7 cellular contexts compared by ENCODE assay signal in genomic region chr13:75258159-75258782, GRCh38.
DNase-seq lines count a peak whose midpoint lies in the region; ATAC-seq, FAIRE-seq and TF ChIP-seq lines count a peak whose summit lies in the region.

No MANE protein-coding gene starts in this region.

- no peak overlapping the region for H3K23ac ChIP-seq in neuronal stem cell (ENCODE audit: low read depth, low read length, poor library complexity)

- H3K79me1 ChIP-seq in neuronal stem cell (ENCODE audit: low read depth, low read length): no peaks in the 10 kb centered on the region

- H2BK120ac ChIP-seq in neuronal stem cell (ENCODE audit: low read depth, low read length): no peak overlapping the region

- H3K4me3 ChIP-seq in NT2/D1 (ENCODE audit: insufficient read length, low read depth) (no peak overlapping the region), endothelial cell of umbilical vein (replicated peaks in 1 of 3; ENCODE audit: insufficient read depth in 1 of 3, low read depth in 1 of 3, low read length in 3 of 3) (no peak overlapping the region), neuronal stem cell (ENCODE audit: low read length in 2 of 2) (no peak overlapping the region)

- TF ChIP-seq POLR2A in endothelial cell of umbilical vein (IDR thresholded peaks at IDR 0.05; ENCODE audit: low read depth, low read length): no peak

- H3K9me1 ChIP-seq in endothelial cell of umbilical vein (replicated peaks; ENCODE audit: control insufficient read depth, extremely low read depth, insufficient read depth, low read length): no peaks in the 10 kb centered on the region

- H2AFZ ChIP-seq in endothelial cell of umbilical vein (ENCODE audit: low read depth, low read length) (no peak overlapping the region), neuronal stem cell (ENCODE audit: low read length) (no peak overlapping the region)

- H3K9ac ChIP-seq in NT2/D1 (ENCODE audit: insufficient read length, low read depth) (no peak overlapping the region), endothelial cell of umbilical vein (replicated peaks; ENCODE audit: extremely low read depth, insufficient read depth, low read length) (no peak overlapping the region), neuronal stem cell (ENCODE audit: low read depth, low read length, poor library complexity) (no peak overlapping the region)

- H3K14ac ChIP-seq in neuronal stem cell (ENCODE audit: low read length): no peak overlapping the region

- no peak overlapping the region for H2BK15ac ChIP-seq in neuronal stem cell (ENCODE audit: low read length)

- no peaks in the 10 kb centered on the region for H3K79me2 ChIP-seq in endothelial cell of umbilical vein (ENCODE audit: control insufficient read depth, insufficient read depth, low read length)

- no peak overlapping the region for H2BK12ac ChIP-seq in neuronal stem cell (ENCODE audit: low read length)

- no TSS peak for BruUV-seq in endothelial cell of umbilical vein (replicated peaks; lab: Mats Ljungman, UMichigan)

- H3K9me3 ChIP-seq in NT2/D1 (ENCODE audit: insufficient read depth, low read length) (no peaks in the 10 kb centered on the region), endothelial cell of umbilical vein (replicated peaks; ENCODE audit: control insufficient read depth, insufficient read depth, low read length) (no peaks in the 10 kb centered on the region), neuronal stem cell (replicated peaks in 1 of 2; ENCODE audit: control insufficient read depth in 2 of 2, insufficient read depth in 1 of 2, low read depth in 1 of 2, low read length in 2 of 2) (no peaks in the 10 kb centered on the region)

- dilution Hi-C loops in endothelial cell of umbilical vein (cut with MboI; ENCODE audit: extremely low pct_ligation_motif_present, low sequenced_read_pairs): no loop called here

- no peak overlapping the region for H3K18ac ChIP-seq in neuronal stem cell (ENCODE audit: low read length)

- intact Hi-C loops in endothelial cell of umbilical vein (cut with micrococcal nuclease): loop anchor here (1.0 to 5.0 kb wide), 4 partner anchors 971 to 1503 kb away; no protein-coding TSS in a partner anchor

- POLR2A ChIA-PET in GM10248 (lab: Yijun Ruan, JAX): no interaction called here
- POLR2A ChIA-PET in endothelial cell of umbilical vein (lab: Charles Lee): no interaction called here

- no CpG with 5 or more reads among the region's 3 CpGs for WGBS in neuronal stem cell (ENCODE audit: extremely low coverage in 2 of 2, insufficient read length in 2 of 2, insufficient replicate concordance in 1 of 2), 2 donors

- peak; percentile 84 for FAIRE-seq in endothelial cell of umbilical vein (lab: Jason Lieb, UNC)

- H3K36me3 ChIP-seq in NT2/D1 (ENCODE audit: insufficient read depth, insufficient read length, low read length): no peaks in the 10 kb centered on the region
- no peaks in the 10 kb centered on the region for H3K36me3 ChIP-seq in endothelial cell of umbilical vein (ENCODE audit: control insufficient read depth in 2 of 2, extremely low read depth in 1 of 2, insufficient read depth in 2 of 2, low read length in 2 of 2)
- no peaks in the 10 kb centered on the region for H3K36me3 ChIP-seq in neuronal stem cell (replicated peaks in 1 of 2; ENCODE audit: control insufficient read depth in 2 of 2, insufficient read depth in 2 of 2, low read length in 2 of 2)

- TF ChIP-seq CTCF in GM10248 (IDR thresholded peaks at IDR 0.05; ENCODE audit: control extremely low read depth, extremely low read depth, low read depth, missing control alignments) (peak; percentile 38), endothelial cell of umbilical vein (IDR thresholded peaks at IDR 0.05; ENCODE audit: extremely low read depth in 1 of 2, insufficient read depth in 1 of 2, low read depth in 1 of 2, low read length in 2 of 2) (peak; percentile 35 to 37)

- no peak overlapping the region for H3K27ac ChIP-seq in endothelial cell of umbilical vein (ENCODE audit: insufficient read depth, low read depth, low read length)
- no peak overlapping the region for H3K27ac ChIP-seq in neuronal stem cell (replicated peaks; ENCODE audit: low read length)

- H4K8ac ChIP-seq in neuronal stem cell (ENCODE audit: low read depth, low read length): no peak overlapping the region

- no peak overlapping the region for H3K4ac ChIP-seq in neuronal stem cell (ENCODE audit: low read length)

- H4K91ac ChIP-seq in neuronal stem cell (ENCODE audit: low read depth, low read length, poor library complexity): no peak overlapping the region

- no peaks in the 10 kb centered on the region for H3K27me3 ChIP-seq in NT2/D1 (ENCODE audit: insufficient read depth, insufficient read length)
- peaks cover 13 to 33% of the 10 kb centered on the region in 2 experiments for H3K27me3 ChIP-seq in endothelial cell of umbilical vein (ENCODE audit: control insufficient read depth in 2 of 2, insufficient read depth in 2 of 2, low read length in 2 of 2)
- no peaks in the 10 kb centered on the region for H3K27me3 ChIP-seq in neuronal stem cell (ENCODE audit: control insufficient read depth in 3 of 3, insufficient read depth in 3 of 3, low read depth in 1 of 3, low read length in 3 of 3)

- CTCF ChIA-PET in GM10248 (lab: Yijun Ruan, JAX): interaction anchor here (1.0 to 1.6 kb wide), 9 partner anchors 10 to 47 kb away, joined by 3 to 4 read pairs (median 3); no protein-coding TSS in a partner anchor
- CTCF ChIA-PET in endothelial cell of umbilical vein (lab: Charles Lee): interaction anchor here (0.6 to 2.6 kb wide), 22 partner anchors 11 to 1932 kb away, joined by 3 to 25 read pairs (median 3); no protein-coding TSS in a partner anchor

- H3K4me1 ChIP-seq in NT2/D1 (ENCODE audit: insufficient read depth, insufficient read length) (no peaks in the 10 kb centered on the region), endothelial cell of umbilical vein (ENCODE audit: control insufficient read depth, extremely low read depth, insufficient read depth, low read length) (no peaks in the 10 kb centered on the region), neuronal stem cell (ENCODE audit: control insufficient read depth in 2 of 2, insufficient read depth in 1 of 2, low read depth in 1 of 2, low read length in 2 of 2) (no peaks in the 10 kb centered on the region)

- no peak overlapping the region for H2BK5ac ChIP-seq in neuronal stem cell (ENCODE audit: low read length)

- peak; percentile 53 for ATAC-seq in HG03103 (IDR thresholded peaks at IDR 0.05; ENCODE audit: low read depth, unreplicated experiment)

- H3K4me2 ChIP-seq in endothelial cell of umbilical vein (ENCODE audit: insufficient read depth, low read length) (no peak overlapping the region), neuronal stem cell (ENCODE audit: insufficient read depth, low read length, poor library complexity, severe bottlenecking) (no peak overlapping the region)

- no peaks in the 10 kb centered on the region for H4K20me1 ChIP-seq in endothelial cell of umbilical vein (replicated peaks; ENCODE audit: control insufficient read depth, extremely low read depth, insufficient read depth, low read length)

- no peak for DNase-seq in GM10248 (ENCODE audit: extremely low spot score)
- DNase-seq in NT2/D1 (ENCODE audit: low read depth, low spot score): peak; percentile 22
- DNase-seq in endothelial cell of umbilical vein (ENCODE audit: low read depth, low spot score): peak; percentile 65
- peak; percentile 48 for DNase-seq in neuronal stem cell (ENCODE audit: low spot score)
- no peak for DNase-seq in stimulated activated CD4-positive, alpha-beta T cell treated with anti-CD3 and anti-CD28 coated beads, Interleukin-2, amount 100 ng/mL, for 24 hours
- no peak for DNase-seq in HuH-7.5 (ENCODE audit: low spot score)

- H2AK5ac ChIP-seq in neuronal stem cell (ENCODE audit: low read depth, low read length): no peak overlapping the region

TF ChIP-seq in endothelial cell of umbilical vein, 7 proteins besides CTCF, POLR2A, EP300 and RAD21:
- TF ChIP-seq GATA2 (IDR thresholded peaks at IDR 0.05; ENCODE audit: insufficient read depth, insufficient read length, low read depth, low read length) (no peak), POLR2AphosphoS5 (IDR thresholded peaks at IDR 0.05; ENCODE audit: insufficient read depth, low read depth, low read length) (no peak), EZH2 (IDR thresholded peaks at IDR 0.05; ENCODE audit: borderline replicate concordance, low read depth, low read length, severe bottlenecking) (no peak), FOS (IDR thresholded peaks at IDR 0.05; ENCODE audit: borderline replicate concordance, insufficient read depth, low read length) (no peak), MYC (IDR thresholded peaks at IDR 0.05; ENCODE audit: low read depth, low read length) (no peak), JUN (IDR thresholded peaks at IDR 0.05; ENCODE audit: borderline replicate concordance, insufficient read depth, insufficient read length, low read depth) (no peak)
- TF ChIP-seq, protein P1, sequence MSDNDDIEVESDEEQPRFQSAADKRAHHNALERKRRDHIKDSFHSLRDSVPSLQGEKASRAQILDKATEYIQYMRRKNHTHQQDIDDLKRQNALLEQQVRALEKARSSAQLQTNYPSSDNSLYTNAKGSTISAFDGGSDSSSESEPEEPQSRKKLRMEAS (IDR thresholded peaks at IDR 0.05; ENCODE audit: insufficient read depth, insufficient read length): no peak
TF ChIP-seq in endothelial cell of umbilical vein: peak in this region for 0.

Comparison
In these comparisons a context has a peak if more than half of its experiments do, and no peak if none do; other contexts are left out.
1. DNase-seq: peak in NT2/D1 (single experiment), endothelial cell of umbilical vein (single experiment) and neuronal stem cell (single experiment); none in GM10248 (single experiment), stimulated activated CD4-positive, alpha-beta T cell treated with anti-CD3 and anti-CD28 coated beads, Interleukin-2, amount 100 ng/mL, for 24 hours (0 of 2) and HuH-7.5 (single experiment).